In genomic region chr5:149294872-149295829, GRCh38 we compare ENCODE assay signal across 21 cellular contexts. TPM values are rescaled to one million over a fixed set of nuclear protein-coding genes. Genes with fewer than 3 reads are reported as not detected.
DNase-seq lines count a peak whose midpoint lies in the region; ATAC-seq and TF ChIP-seq lines count a peak whose summit lies in the region.
"Had no signal": no experiment of that assay in that cellular context is flagged by ENCODE, and none has a peak within 500 bp of the region (broad histone marks: within the 10 kb centered on the region; RNA-seq: fewer than 3 reads in every experiment).

No MANE protein-coding gene starts in this region.

- peaks cover 95% of the 10 kb centered on the region for H3K4me1 Mint-ChIP-seq in endothelial cell (ENCODE audit: unreplicated experiment)
- H3K4me1 Mint-ChIP-seq in stimulated activated naive CD8-positive, alpha-beta T cell treated with anti-CD3 and anti-CD28 coated beads, Interleukin-15, amount 100 ng/mL, for 72 hours, result peaks cover 44% of the 10 kb centered on the region

- no peaks in the 10 kb centered on the region for H3K9me3 Mint-ChIP-seq in endothelial cell (ENCODE audit: unreplicated experiment)
- H3K9me3 Mint-ChIP-seq in stimulated activated naive CD8-positive, alpha-beta T cell treated with anti-CD3 and anti-CD28 coated beads, Interleukin-15, amount 100 ng/mL, for 72 hours, result no peaks in the 10 kb centered on the region
- H3K9me3 Mint-ChIP-seq: activated CD4-positive, alpha-beta T cell treated with anti-CD3 and anti-CD28 coated beads, Interleukin-2, amount 10 ng/mL, durations not matched to agents 24 days and 14 days; activated naive CD8-positive, alpha-beta T cell treated with anti-CD3 and anti-CD28 coated beads, Interleukin-2, amount 10 ng/mL, durations not matched to agents 7 days and 5 days; IgD-negative memory B cell; neural crest cell had no signal

- H3K4me3 Mint-ChIP-seq in endothelial cell (ENCODE audit: unreplicated experiment), result peak overlapping the region; percentile 38
- peak overlapping the region in 1 of 2 donors; percentile 1 for H3K4me3 Mint-ChIP-seq in stimulated activated naive CD8-positive, alpha-beta T cell treated with anti-CD3 and anti-CD28 coated beads, Interleukin-15, amount 100 ng/mL, for 72 hours
- H3K4me3 Mint-ChIP-seq: activated CD4-positive, alpha-beta T cell treated with anti-CD3 and anti-CD28 coated beads, Interleukin-2, amount 10 ng/mL, durations not matched to agents 24 days and 14 days; activated naive CD8-positive, alpha-beta T cell treated with anti-CD3 and anti-CD28 coated beads, Interleukin-2, amount 10 ng/mL, durations not matched to agents 7 days and 5 days; neural crest cell had no signal

- peaks cover 42% of the 10 kb centered on the region for H3K36me3 Mint-ChIP-seq in endothelial cell (ENCODE audit: low read depth, unreplicated experiment)
- H3K36me3 Mint-ChIP-seq: activated naive CD8-positive, alpha-beta T cell treated with anti-CD3 and anti-CD28 coated beads, Interleukin-2, amount 10 ng/mL, durations not matched to agents 7 days and 5 days had no signal

- peak; percentile 7 for DNase-seq in cardiac septum (ENCODE audit: low spot score)
- DNase-seq in left cardiac atrium, result no peak
- no peak for DNase-seq in endothelial cell (ENCODE audit: low spot score)
- DNase-seq in stimulated activated naive CD8-positive, alpha-beta T cell treated with anti-CD3 and anti-CD28 coated beads, Interleukin-15, amount 100 ng/mL, for 72 hours, result no peak
- no peak for DNase-seq in COR-L47 (lab: John Stamatoyannopoulos, UW)
- DNase-seq in NCI-H69 (lab: John Stamatoyannopoulos, UW), result no peak
- DNase-seq: activated CD4-positive, alpha-beta T cell treated with anti-CD3 and anti-CD28 coated beads, Interleukin-2, amount 10 ng/mL, durations not matched to agents 24 days and 14 days; activated naive CD8-positive, alpha-beta T cell treated with anti-CD3 and anti-CD28 coated beads, Interleukin-2, amount 10 ng/mL, durations not matched to agents 7 days and 5 days; brain microvascular endothelial cell; dermis blood vessel endothelial cell; erythroblast; NCI-H1048; NCI-H2171; NCI-H748 treated with DMSO at 0.1 percent for 48 hours; retina; SK-N-SH had no signal

- H3K27me3 Mint-ChIP-seq in endothelial cell (ENCODE audit: unreplicated experiment), result peaks cover 14% of the 10 kb centered on the region
- H3K27me3 Mint-ChIP-seq in stimulated activated naive CD8-positive, alpha-beta T cell treated with anti-CD3 and anti-CD28 coated beads, Interleukin-15, amount 100 ng/mL, for 72 hours, result peaks cover 7% of the 10 kb centered on the region

- intact Hi-C loops in cardiac septum (cut with DNase I), result no loop called here
- intact Hi-C loops in left cardiac atrium (cut with DNase I), result no loop called here

- TF ChIP-seq CTCF in endothelial cell (IDR thresholded peaks at IDR 0.05; ENCODE audit: unreplicated experiment), result no peak

- H3K27ac Mint-ChIP-seq in endothelial cell (ENCODE audit: unreplicated experiment), result peak overlapping the region; percentile 85
- peak overlapping the region in 1 of 2 donors; percentile 14 for H3K27ac Mint-ChIP-seq in stimulated activated naive CD8-positive, alpha-beta T cell treated with anti-CD3 and anti-CD28 coated beads, Interleukin-15, amount 100 ng/mL, for 72 hours
- H3K27ac Mint-ChIP-seq: activated CD4-positive, alpha-beta T cell treated with anti-CD3 and anti-CD28 coated beads, Interleukin-2, amount 10 ng/mL, durations not matched to agents 24 days and 14 days; activated naive CD8-positive, alpha-beta T cell treated with anti-CD3 and anti-CD28 coated beads, Interleukin-2, amount 10 ng/mL, durations not matched to agents 7 days and 5 days; IgD-negative memory B cell had no signal

- ATAC-seq in left cardiac atrium (no peak), HG02759 (IDR thresholded peaks at IDR 0.05; ENCODE audit: unreplicated experiment) (peak; percentile 48)
- peak; percentile 19 for ATAC-seq in stimulated activated naive CD8-positive, alpha-beta T cell treated with anti-CD3 and anti-CD28 coated beads, Interleukin-15, amount 100 ng/mL, for 72 hours
- no peak for ATAC-seq in activated CD4-positive, CD25-positive, alpha-beta regulatory T cell treated with anti-CD3 and anti-CD28 coated beads, Interleukin-2, amount 50 U/mL, for 24 hours
- ATAC-seq: Panc1 had no signal

RNA-seq across cellular contexts. Expression of gene AFAP1L1, which starts 23.5 kb away (rescaled TPM):
- total RNA-seq in cardiac septum (55.2 TPM), left cardiac atrium (10 to 100 TPM; 32.8 to 38.6 TPM), endothelial cell (ENCODE audit: unreplicated experiment) (393 TPM)
- total RNA-seq: activated CD4-positive, alpha-beta T cell treated with anti-CD3 and anti-CD28 coated beads, Interleukin-2, amount 10 ng/mL, durations not matched to agents 24 days and 14 days had no signal

RNA-seq across cellular contexts. Expression of gene GRPEL2, which starts 50.1 kb away (rescaled TPM):
- total RNA-seq in cardiac septum, result 11.0 TPM
- total RNA-seq in left cardiac atrium, result 10 to 100 TPM in 1 of 2 donors, 1 to 10 TPM in 1; 8.7 to 15.4 TPM
- total RNA-seq in endothelial cell (ENCODE audit: unreplicated experiment), result 51.1 TPM

Comparison
In these comparisons a context has a peak if more than half of its experiments do, and no peak if none do; other contexts are left out.
1. ATAC-seq: peak in HG02759 (single experiment) and stimulated activated naive CD8-positive, alpha-beta T cell treated with anti-CD3 and anti-CD28 coated beads, Interleukin-15, amount 100 ng/mL, for 72 hours (single experiment); none in left cardiac atrium (0 of 2) and activated CD4-positive, CD25-positive, alpha-beta regulatory T cell treated with anti-CD3 and anti-CD28 coated beads, Interleukin-2, amount 50 U/mL, for 24 hours (0 of 2).